ENCODE assay signal across 33 cellular contexts in the genomic region with DNA sequence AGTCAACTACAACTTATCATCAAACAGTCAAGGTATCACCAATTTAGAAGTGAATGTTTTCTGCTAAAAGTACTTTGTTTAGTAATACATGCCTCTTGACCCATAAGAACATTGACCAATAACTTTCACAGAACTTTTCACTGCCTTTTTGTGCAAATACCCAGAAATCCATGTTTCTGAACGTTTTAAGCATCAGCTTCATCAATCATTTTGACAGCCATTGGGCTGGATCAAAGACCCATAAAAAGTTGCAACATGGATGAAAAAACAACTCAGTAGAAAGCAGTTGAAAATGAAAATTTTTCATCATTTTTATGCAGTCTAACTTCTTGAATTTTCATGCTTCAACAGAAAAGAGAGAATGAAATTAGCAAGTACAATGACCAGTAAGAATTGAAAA.
"Had no signal": no experiment of that assay in that cellular context is flagged by ENCODE, and none has a peak within 500 bp of the region (broad histone marks: within the 10 kb centered on the region; RNA-seq: fewer than 3 reads in every experiment).

No MANE protein-coding gene starts in this region.

- DNase-seq: activated B cell treated with CpG ODN at 0.5 μM for 24 hours; activated CD4-positive, alpha-beta T cell treated with anti-CD3 and anti-CD28 coated beads for 48 hours; activated CD4-positive, alpha-beta T cell treated with anti-CD3 and anti-CD28 coated beads, Interleukin-2, amount 50 U/mL, for 1 hour; activated CD4-positive, alpha-beta T cell treated with anti-CD3 and anti-CD28 coated beads, Interleukin-2, amount 50 U/mL, for 48 hours; activated CD8-positive, alpha-beta memory T cell treated with anti-CD3 and anti-CD28 coated beads, Interleukin-2, amount 10 ng/mL, durations not matched to agents 7 days and 5 days; activated CD8-positive, alpha-beta memory T cell treated with anti-CD3 and anti-CD28 coated beads, Interleukin-2, amount 50 U/mL, for 4 hours; activated CD8-positive, alpha-beta T cell treated with anti-CD3 and anti-CD28 coated beads for 36 hours; activated effector memory CD4-positive, alpha-beta T cell treated with anti-CD3 and anti-CD28 coated beads, Interleukin-2, amount 50 U/mL, for 16 hours; activated naive CD4-positive, alpha-beta T cell treated with anti-CD3 and anti-CD28 coated beads for 36 hours; activated naive CD8-positive, alpha-beta T cell treated with anti-CD3 and anti-CD28 coated beads for 36 hours; activated naive CD8-positive, alpha-beta T cell treated with anti-CD3 and anti-CD28 coated beads, Interleukin-2, amount 50 U/mL, for 24 hours; activated T-cell treated with anti-CD3 and anti-CD28 coated beads, Interleukin-2, amount 50 U/mL, for 1 hour; activated T-cell treated with anti-CD3 and anti-CD28 coated beads, Interleukin-2, amount 50 U/mL, for 48 hours; adrenal gland; amygdala; aorta; body of pancreas; caudate nucleus; cortex of kidney; dermis blood vessel endothelial cell; effector CD4-positive, alpha-beta T cell; effector memory CD8-positive, alpha-beta T cell; erythroblast; foreskin keratinocyte; gastrocnemius medialis; glutamatergic neuron; heart left ventricle; T-helper 17 cell; T1000; WERI-Rb-1 had no signal

- FAIRE-seq: colon had no signal

- H3K27ac ChIP-seq: adrenal gland, body of pancreas, esophagus muscularis mucosa, foreskin keratinocyte, gastrocnemius medialis, heart left ventricle, WERI-Rb-1 had no signal

- ATAC-seq: activated CD4-positive, CD25-positive, alpha-beta regulatory T cell treated with anti-CD3 and anti-CD28 coated beads, Interleukin-2, amount 50 U/mL, for 24 hours; activated CD8-positive, alpha-beta memory T cell treated with anti-CD3 and anti-CD28 coated beads, Interleukin-2, amount 10 ng/mL, durations not matched to agents 7 days and 5 days; activated CD8-positive, alpha-beta T cell treated with anti-CD3 and anti-CD28 coated beads for 36 hours; activated naive CD8-positive, alpha-beta T cell treated with anti-CD3 and anti-CD28 coated beads, Interleukin-2, amount 50 U/mL, for 24 hours; body of pancreas; effector memory CD8-positive, alpha-beta T cell; foreskin keratinocyte; gastrocnemius medialis; heart left ventricle; T-helper 17 cell had no signal

- H3K36me3 ChIP-seq: adrenal gland, esophagus muscularis mucosa, gastrocnemius medialis, heart left ventricle, WERI-Rb-1 had no signal

- H3K4me3 ChIP-seq: adrenal gland, body of pancreas, esophagus muscularis mucosa, gastrocnemius medialis, heart left ventricle had no signal

- H3K4me1 ChIP-seq: adrenal gland, body of pancreas, esophagus muscularis mucosa, foreskin keratinocyte, gastrocnemius medialis, heart left ventricle had no signal

- H3K9me3 ChIP-seq: adrenal gland, body of pancreas, esophagus muscularis mucosa, gastrocnemius medialis, heart left ventricle had no signal

- H3K27me3 ChIP-seq: adrenal gland, body of pancreas, esophagus muscularis mucosa, foreskin keratinocyte, gastrocnemius medialis, heart left ventricle had no signal
